Comparison of ENCODE assay signal across 20 cellular contexts in the genomic region with DNA sequence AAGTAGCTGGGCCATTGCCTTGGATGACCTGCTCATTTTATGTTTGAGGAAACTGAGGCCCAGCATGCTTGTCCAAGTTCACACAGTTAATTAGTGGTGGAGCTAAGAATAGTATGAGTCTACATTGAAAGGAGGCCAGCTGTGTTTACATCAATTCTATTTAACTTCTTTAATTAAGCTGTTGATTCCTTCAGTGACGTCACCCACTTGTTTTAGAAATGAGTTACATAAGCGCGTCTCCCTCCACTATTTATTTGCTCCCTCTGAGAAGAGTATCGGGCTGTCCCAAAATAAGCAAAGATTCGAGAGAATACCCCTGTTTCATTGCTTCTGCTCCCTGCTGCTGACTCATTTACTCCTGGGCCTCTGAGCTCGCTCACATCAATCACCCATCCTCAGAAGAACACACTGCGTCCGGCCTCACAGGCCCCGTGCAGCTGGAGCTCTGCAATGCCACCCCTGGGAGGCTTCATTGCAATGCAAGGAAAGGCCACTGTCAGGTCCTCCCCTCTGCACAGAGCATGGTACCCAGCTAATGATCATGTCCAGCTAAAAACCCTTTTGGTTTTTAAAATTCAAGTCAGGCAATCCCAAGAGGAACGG.
DNase-seq lines count a peak whose midpoint lies in the region; ATAC-seq and TF ChIP-seq lines count a peak whose summit lies in the region.
"Had no signal": no experiment of that assay in that cellular context is flagged by ENCODE, and none has a peak within 500 bp of the region (broad histone marks: within the 10 kb centered on the region; RNA-seq: fewer than 3 reads in every experiment).

No MANE protein-coding gene starts in this region.

- no peak overlapping the region for H3K56ac ChIP-seq in H9 (ENCODE audit: insufficient read length, low read depth, low read length)

- no peak overlapping the region for H3K18ac ChIP-seq in H9 (ENCODE audit: insufficient read length, low read depth, low read length)

- no peak overlapping the region for H3K14ac ChIP-seq in H9 (ENCODE audit: insufficient read depth, low read length)

- ATAC-seq in left lung = peak; percentile 66
- no peak for ATAC-seq in HG03432 (IDR thresholded peaks at IDR 0.05; ENCODE audit: unreplicated experiment)
- ATAC-seq in HG02885 (IDR thresholded peaks at IDR 0.05; ENCODE audit: poor library complexity, unreplicated experiment) = no peak
- ATAC-seq: activated T-helper 17 cell treated with anti-CD3 and anti-CD28 coated beads, Interleukin-2, amount 50 U/mL, for 72 hours; stimulated activated memory B cell treated with anti-CD40 and anti-IgM and Interleukin-4, amounts not matched to agents 10 μg/mL and 1 μg/mL and 100 μg/mL, for 72 hours had no signal

- H3K4me2 ChIP-seq in H9 (ENCODE audit: insufficient read depth, insufficient read length, low read length) = no peak overlapping the region

- H3K36me3 ChIP-seq in colonic mucosa (no peaks in the 10 kb centered on the region), left lung (no peaks in the 10 kb centered on the region)

- no peak overlapping the region for H2BK5ac ChIP-seq in H9 (ENCODE audit: insufficient read length, low read length)

- H2AK5ac ChIP-seq in H9 (ENCODE audit: insufficient read length, low read length) = no peak overlapping the region

- no peak overlapping the region for H2AFZ ChIP-seq in H9 (ENCODE audit: low read length)

- H3K23ac ChIP-seq in H9 (ENCODE audit: insufficient read length, low read depth, low read length) = no peak overlapping the region

- no peak overlapping the region for H3T11ph ChIP-seq in H9 (ENCODE audit: low read length)

- no peak overlapping the region for H2BK20ac ChIP-seq in H9 (ENCODE audit: low read depth, low read length, poor library complexity, severe bottlenecking)

- no peak overlapping the region for H3K4me3 Mint-ChIP-seq in H9
- H3K4me3 Mint-ChIP-seq: activated T-helper 17 cell treated with anti-CD3 and anti-CD28 coated beads, Interleukin-2, amount 50 U/mL, for 72 hours; CD4-positive, alpha-beta memory T cell; stimulated activated memory B cell treated with anti-CD40 and anti-IgM and Interleukin-4, amounts not matched to agents 10 μg/mL and 1 μg/mL and 100 μg/mL, for 72 hours had no signal

- no peaks in the 10 kb centered on the region; a peak in 1 of 7 replicates for H3K36me3 Mint-ChIP-seq in H9 (ENCODE audit: insufficient read depth in 1 of 3, low read depth in 3 of 3)
- H3K36me3 Mint-ChIP-seq: CD4-positive, alpha-beta memory T cell; stimulated activated memory B cell treated with anti-CD40 and anti-IgM and Interleukin-4, amounts not matched to agents 10 μg/mL and 1 μg/mL and 100 μg/mL, for 72 hours had no signal

- H3K4me1 Mint-ChIP-seq in H9 = peaks cover 6 to 10% of the 10 kb centered on the region in 2 experiments
- H3K4me1 Mint-ChIP-seq: activated T-helper 17 cell treated with anti-CD3 and anti-CD28 coated beads, Interleukin-2, amount 50 U/mL, for 72 hours; CD4-positive, alpha-beta memory T cell; stimulated activated memory B cell treated with anti-CD40 and anti-IgM and Interleukin-4, amounts not matched to agents 10 μg/mL and 1 μg/mL and 100 μg/mL, for 72 hours had no signal

- H3K9me3 Mint-ChIP-seq in H9 = peaks cover 0 to 2% of the 10 kb centered on the region in 2 experiments; a peak in 2 of 5 replicates
- H3K9me3 Mint-ChIP-seq: stimulated activated memory B cell treated with anti-CD40 and anti-IgM and Interleukin-4, amounts not matched to agents 10 μg/mL and 1 μg/mL and 100 μg/mL, for 72 hours had no signal

- no CpG with 5 or more reads among the region's 10 CpGs for WGBS in H9 (ENCODE audit: extremely low coverage, insufficient read length, low lambda C conversion rate)

- no peak overlapping the region for H2BK12ac ChIP-seq in H9 (ENCODE audit: insufficient read length, low read depth, low read length)

- no peak overlapping the region for H3K4ac ChIP-seq in H9 (ENCODE audit: low read depth, low read length)

- peaks cover 5% of the 10 kb centered on the region for H3K4me1 ChIP-seq in colonic mucosa
- peaks cover 0 to 5% of the 10 kb centered on the region in 2 donors for H3K4me1 ChIP-seq in left lung
- H3K4me1 ChIP-seq in H9 (ENCODE audit: insufficient read depth, low read length) = no peaks in the 10 kb centered on the region

- H4K8ac ChIP-seq in H9 (replicated peaks; ENCODE audit: insufficient read length, low read depth, low read length) = no peak overlapping the region

- H3K23me2 ChIP-seq in H9 (ENCODE audit: insufficient read length, low read depth, low read length, poor library complexity, severe bottlenecking) = no peaks in the 10 kb centered on the region

- intact Hi-C loops in colonic mucosa (cut with DNase I) = no loop called here
- intact Hi-C loops in left lung (cut with DNase I) = no loop called here

- H3K27ac Mint-ChIP-seq in H9 = no peak overlapping the region
- H3K27ac Mint-ChIP-seq: activated T-helper 17 cell treated with anti-CD3 and anti-CD28 coated beads, Interleukin-2, amount 50 U/mL, for 72 hours; CD4-positive, alpha-beta memory T cell; stimulated activated memory B cell treated with anti-CD40 and anti-IgM and Interleukin-4, amounts not matched to agents 10 μg/mL and 1 μg/mL and 100 μg/mL, for 72 hours had no signal

- H3K27me3 Mint-ChIP-seq in H9 (ENCODE audit: low read depth) = no peaks in the 10 kb centered on the region; the same call in 1 of the 2 replicates
- H3K27me3 Mint-ChIP-seq: activated T-helper 17 cell treated with anti-CD3 and anti-CD28 coated beads, Interleukin-2, amount 50 U/mL, for 72 hours; CD4-positive, alpha-beta memory T cell; stimulated activated memory B cell treated with anti-CD40 and anti-IgM and Interleukin-4, amounts not matched to agents 10 μg/mL and 1 μg/mL and 100 μg/mL, for 72 hours had no signal

- H4K20me1 ChIP-seq in H9 (ENCODE audit: control insufficient read depth, insufficient read depth, insufficient read length) = no peaks in the 10 kb centered on the region

- H3K27me3 ChIP-seq in colonic mucosa (no peaks in the 10 kb centered on the region), left lung (no peaks in the 10 kb centered on the region), H9 (ENCODE audit: insufficient read depth, low read length) (no peaks in the 10 kb centered on the region)

- DNase-seq in Ammon's horn (ENCODE audit: low spot score) (peak; percentile 14), LNCaP clone FGC (ENCODE audit: low read depth) (no peak), colonic mucosa (peak; percentile 53), left lung (peak in 1 of 2 donors; percentile 55), H9 (no peak), CD1c-positive myeloid dendritic cell (ENCODE audit: extremely low spot score) (no peak)
- DNase-seq: ACHN; activated CD4-positive, CD25-positive, alpha-beta regulatory T cell treated with anti-CD3 and anti-CD28 coated beads, Interleukin-2, amount 50 U/mL, for 72 hours; CD4-positive, alpha-beta memory T cell; dermis blood vessel endothelial cell; EL; glutamatergic neuron; GOT3; IMR-90; mesendoderm; MM.1S had no signal

- H2BK120ac ChIP-seq in H9 (ENCODE audit: low read depth, low read length, poor library complexity, severe bottlenecking) = no peak overlapping the region

- TF ChIP-seq CTCF in LNCaP clone FGC (IDR thresholded peaks at IDR 0.05; ENCODE audit: control insufficient read depth, extremely low read depth, insufficient read depth) (0 out of 2 replicates have a peak, but pooled peaks have one; percentile 4), colonic mucosa (IDR thresholded peaks at IDR 0.05) (no peak), left lung (IDR thresholded peaks at IDR 0.05) (no peak), H9 (conservative IDR thresholded peaks at IDR 0.05) (no peak)

- no peaks in the 10 kb centered on the region for H3K79me2 ChIP-seq in H9 (ENCODE audit: insufficient read depth, low read length)

- no peak overlapping the region for H2BK15ac ChIP-seq in H9 (ENCODE audit: low read depth, low read length)

- H3K9ac ChIP-seq in colonic mucosa (ENCODE audit: low read depth in 2 of 2, low read length in 2 of 2) (peak overlapping the region in 1 of 2 donors; percentile 62), H9 (ENCODE audit: extremely low read depth, insufficient read length, low read length) (no peak overlapping the region)

- H4K91ac ChIP-seq in H9 (ENCODE audit: insufficient read length, low read depth, low read length) = no peak overlapping the region

- no peaks in the 10 kb centered on the region for H3K79me1 ChIP-seq in H9 (ENCODE audit: insufficient read depth, low read depth, low read length, poor library complexity, severe bottlenecking)

- H3K27ac ChIP-seq in colonic mucosa (peak overlapping the region; percentile 72), left lung (no peak overlapping the region), H9 (ENCODE audit: insufficient read length, low read depth, low read length) (no peak overlapping the region)

- no peak overlapping the region for H4K5ac ChIP-seq in H9 (ENCODE audit: insufficient read length, low read depth, low read length)

- H3K9me3 ChIP-seq in colonic mucosa = no peaks in the 10 kb centered on the region
- H3K9me3 ChIP-seq in left lung = no peaks in the 10 kb centered on the region
- no peaks in the 10 kb centered on the region for H3K9me3 ChIP-seq in H9 (ENCODE audit: control insufficient read depth, low read depth, low read length)

- no peak overlapping the region for H3K4me3 ChIP-seq in LNCaP clone FGC (ENCODE audit: low read depth, low read length)
- H3K4me3 ChIP-seq in colonic mucosa = no peak overlapping the region
- H3K4me3 ChIP-seq in left lung = no peak overlapping the region

Comparison
In these comparisons a context has a peak if more than half of its experiments do, and no peak if none do; other contexts are left out.
1. DNase-seq: peak in Ammon's horn (single experiment) and colonic mucosa (single experiment); none in LNCaP clone FGC (single experiment), H9 (single experiment) and CD1c-positive myeloid dendritic cell (single experiment).